ENCODE assay signal across 8 cellular contexts in the genomic region with DNA sequence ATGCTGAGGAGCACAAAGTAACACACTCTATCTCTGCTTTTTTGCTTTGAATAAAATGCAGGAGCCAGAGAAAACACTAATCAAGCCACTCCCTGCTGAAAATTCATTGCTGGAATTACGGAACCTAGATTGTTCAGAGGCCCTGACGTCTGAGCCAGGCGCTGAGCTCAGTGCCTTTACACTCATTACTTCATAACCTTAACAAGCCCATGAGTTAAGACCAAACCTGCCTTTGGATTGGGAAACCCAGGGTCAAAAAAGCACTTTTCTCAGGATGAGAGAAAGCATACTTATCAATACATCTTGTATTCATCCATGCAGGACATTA. TPM values are rescaled to one million over a fixed set of nuclear protein-coding genes. Genes with fewer than 3 reads are reported as not detected.
DNase-seq lines count a peak whose midpoint lies in the region; ATAC-seq and TF ChIP-seq lines count a peak whose summit lies in the region.

No MANE protein-coding gene starts in this region.

- ATAC-seq in GM18505 (IDR thresholded peaks at IDR 0.05; ENCODE audit: unreplicated experiment) (peak; percentile 24), HG03095 (IDR thresholded peaks at IDR 0.05; ENCODE audit: unreplicated experiment) (peak; percentile 20), T-cell (replicated peaks in 1 of 4) (peak; percentile 3 to 14 (median 6))

- CTCF ChIA-PET in T-cell (lab: Charles Lee), result interaction anchor here in 1 of 2 donors (1.0 kb wide), 1 partner anchor 102 kb away, joined by 3 read pairs; no protein-coding TSS in a partner anchor

- peak overlapping the region; percentile 93 to 99 (median 94) for H3K4me3 Mint-ChIP-seq in T-cell

- peak overlapping the region; percentile 90 for H3K4me3 ChIP-seq in osteoblast (ENCODE audit: insufficient read depth, low read length)

- H3K79me2 ChIP-seq in osteoblast (ENCODE audit: insufficient read depth, low read length), result peaks cover 45% of the 10 kb centered on the region

- peak overlapping the region; percentile 96 for H3K27ac ChIP-seq in osteoblast (ENCODE audit: low read depth, low read length)

- H3K27me3 Mint-ChIP-seq in T-cell, result no peaks in the 10 kb centered on the region

- H3K27ac Mint-ChIP-seq in T-cell, result peak overlapping the region; percentile 99 to 100

- no peaks in the 10 kb centered on the region for H4K20me1 ChIP-seq in osteoblast (ENCODE audit: insufficient read depth, low read length)

- no peaks in the 10 kb centered on the region for H3K9me3 ChIP-seq in osteoblast (ENCODE audit: low read depth, low read length)

- TF ChIP-seq CTCF in osteoblast (IDR thresholded peaks at IDR 0.05; ENCODE audit: extremely low read depth, low read depth, low read length), result no peak

- peak; percentile 22 for DNase-seq in A172 (ENCODE audit: low spot score)
- peak in 1 of 34 experiments; percentile 2 for DNase-seq in T-cell
- peak; percentile 69 for DNase-seq in fibroblast of peridontal ligament (ENCODE audit: extremely low read depth)
- DNase-seq in osteoblast (ENCODE audit: insufficient read length, low spot score, missing footprints), result peak; percentile 55
- no peak for DNase-seq in NCI-H524 treated with DMSO at 0.1 percent for 48 hours (lab: John Stamatoyannopoulos, UW)
- DNase-seq in activated CD4-positive, alpha-beta T cell treated with anti-CD3 and anti-CD28 coated beads for 1 hour, result no peak

- peaks cover 23% of the 10 kb centered on the region for H3K4me1 ChIP-seq in osteoblast (ENCODE audit: insufficient read depth, low read length)

- H3K36me3 ChIP-seq in osteoblast (ENCODE audit: insufficient read depth, low read length), result no peaks in the 10 kb centered on the region

- TF ChIP-seq POLR2A in GM18505 (IDR thresholded peaks at IDR 0.05; ENCODE audit: borderline replicate concordance, extremely low read depth, insufficient read depth, insufficient read length), result no peak

- no peaks in the 10 kb centered on the region for H3K36me3 Mint-ChIP-seq in T-cell

- H3K4me2 ChIP-seq in osteoblast (ENCODE audit: insufficient read depth, low read length), result peak overlapping the region; percentile 90

- POLR2A ChIA-PET in T-cell (lab: Charles Lee), result interaction anchor here (0.6 to 1.5 kb wide), 4 partner anchors 15 to 634 kb away, joined by 3 to 5 read pairs (median 4); no protein-coding TSS in a partner anchor

- peaks cover 46 to 48% (median 47%) of the 10 kb centered on the region in 3 donors for H3K4me1 Mint-ChIP-seq in T-cell

- H3K27me3 ChIP-seq in osteoblast (ENCODE audit: insufficient read depth, low read length), result no peaks in the 10 kb centered on the region

- H3K9me3 Mint-ChIP-seq in T-cell, result no peaks in the 10 kb centered on the region

- H2AFZ ChIP-seq in osteoblast (ENCODE audit: low read length), result peak overlapping the region; percentile 95

RNA-seq across cellular contexts. Expression of gene INO80C, which starts 0.8 kb away (rescaled TPM):
- total RNA-seq in A172 (2014; rRNA removed; shearing (Covaris generic)), result 3.5 and 9.6 TPM in 2 replicates
- total RNA-seq in T-cell, result 10 to 100 TPM; 19.3 to 29.5 (median 23.1) TPM
- total RNA-seq in osteoblast, result 9.0 and 14.4 TPM in 2 replicates

Comparison
In these comparisons a context has a peak if more than half of its experiments do, and no peak if none do; other contexts are left out.
1. DNase-seq: peak in A172 (single experiment), fibroblast of peridontal ligament (single experiment) and osteoblast (single experiment); none in NCI-H524 treated with DMSO at 0.1 percent for 48 hours (single experiment) and activated CD4-positive, alpha-beta T cell treated with anti-CD3 and anti-CD28 coated beads for 1 hour (single experiment).
2. Peak in every context shown above with its lines, with median percentiles within 50 percentile points of each other: ATAC-seq.